ENCODE assay signal across 1 cellular context in genomic region chr1:25576459-25577150, GRCh38.
TF ChIP-seq lines count a peak whose summit lies in the region.

No MANE protein-coding gene starts in this region.

TF ChIP-seq in K562, 482 proteins besides CTCF, POLR2A, EP300 and RAD21:
- no peak for TF ChIP-seq OTX1 (CRISPR knock-in tag; IDR thresholded peaks at IDR 0.05)
- TF ChIP-seq NFIC (IDR thresholded peaks at IDR 0.05): 0 out of 2 replicates have a peak, but pooled peaks have one; percentile 4
- peak; percentile 49 for TF ChIP-seq ZFP36 (IDR thresholded peaks at IDR 0.05; ENCODE audit: low read depth, low read length, partially characterized antibody)
- TF ChIP-seq L3MBTL2 (IDR thresholded peaks at IDR 0.05): no peak
- no peak for TF ChIP-seq SUPT5H (IDR thresholded peaks at IDR 0.05)
- no peak for TF ChIP-seq TAF9B (IDR thresholded peaks at IDR 0.05; ENCODE audit: partially characterized antibody)
- no peak for TF ChIP-seq TRIM24 (IDR thresholded peaks at IDR 0.05)
- no peak for TF ChIP-seq NFRKB (IDR thresholded peaks at IDR 0.05; ENCODE audit: low read depth)
- no peak for TF ChIP-seq ZKSCAN3 (CRISPR knock-in tag; IDR thresholded peaks at IDR 0.05)
- no peak for TF ChIP-seq USF1 (CRISPR knock-in tag; IDR thresholded peaks at IDR 0.05)
- TF ChIP-seq ARID2 (IDR thresholded peaks at IDR 0.05): no peak
- TF ChIP-seq YY1 (IDR thresholded peaks at IDR 0.05; ENCODE audit: borderline replicate concordance in 1 of 3, control insufficient read depth in 1 of 3, extremely low read depth in 1 of 3, insufficient read depth in 3 of 3, insufficient read length in 1 of 3, insufficient replicate concordance in 2 of 3, low read depth in 1 of 3, low read length in 2 of 3): no peak
- TF ChIP-seq HLTF (IDR thresholded peaks at IDR 0.05): no peak
- no peak for TF ChIP-seq ZNF324 (CRISPR knock-in tag; IDR thresholded peaks at IDR 0.05)
- no peak for TF ChIP-seq CBX2 (IDR thresholded peaks at IDR 0.05; ENCODE audit: insufficient read depth, low read length, poor library complexity, severe bottlenecking)
